8 cellular contexts compared by ENCODE assay signal in the genomic region with DNA sequence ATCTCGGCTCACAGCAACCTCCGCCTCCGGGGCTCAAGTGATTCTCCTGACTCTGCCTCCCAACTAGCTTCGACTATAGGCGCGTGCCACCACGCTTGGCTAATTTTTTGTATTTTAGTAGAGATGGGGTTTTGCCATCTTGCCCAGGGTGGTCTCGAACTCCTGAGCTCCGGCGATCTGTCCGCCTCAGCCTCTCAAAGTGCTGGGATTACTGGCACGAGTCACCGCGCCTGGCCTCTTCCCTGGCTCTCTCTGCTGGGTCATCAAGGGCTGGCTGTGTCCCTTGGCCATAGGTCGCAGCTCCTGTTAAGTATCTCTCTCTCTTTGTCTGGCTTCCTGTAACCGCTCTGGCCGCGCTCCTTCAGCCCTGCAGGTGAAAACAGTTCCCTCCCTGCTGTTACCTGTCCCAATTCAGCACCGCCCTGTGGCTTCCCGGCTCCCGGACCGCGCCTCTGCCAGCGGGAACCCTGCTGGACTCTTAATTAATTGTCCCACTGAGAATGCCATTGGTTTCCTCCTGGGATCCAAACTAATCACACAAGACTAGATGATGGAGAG. TPM values are rescaled to one million over a fixed set of nuclear protein-coding genes. Genes with fewer than 3 reads are reported as not detected.
DNase-seq lines count a peak whose midpoint lies in the region; ATAC-seq and TF ChIP-seq lines count a peak whose summit lies in the region.

No MANE protein-coding gene starts in this region.

- H3K4me3 ChIP-seq in right atrium auricular region (peak overlapping the region; percentile 76 to 85), skeletal muscle cell (ENCODE audit: low read depth, low read length) (peak overlapping the region; percentile 91)

- H3K27me3 Mint-ChIP-seq in T-helper 2 cell treated with Interferon-gamma antibody and Interleukin-4, amounts not matched to agents 5 μg/mL and 100 μg/mL, for 36 hours (ENCODE audit: low read depth): peaks cover 49% of the 10 kb centered on the region
- H3K27me3 Mint-ChIP-seq in activated T-cell treated with anti-CD3 and anti-CD28 coated beads, Interleukin-2, amount 50 U/mL, for 72 hours (ENCODE audit: low read depth): peaks cover 27% of the 10 kb centered on the region

- H3K36me3 Mint-ChIP-seq in T-helper 2 cell treated with Interferon-gamma antibody and Interleukin-4, amounts not matched to agents 5 μg/mL and 100 μg/mL, for 36 hours (ENCODE audit: low read depth): no peaks in the 10 kb centered on the region
- H3K36me3 Mint-ChIP-seq in activated T-cell treated with anti-CD3 and anti-CD28 coated beads, Interleukin-2, amount 50 U/mL, for 72 hours (ENCODE audit: insufficient read depth in 2 of 2): no peaks in the 10 kb centered on the region

- H3K4me1 ChIP-seq in right atrium auricular region: peaks cover 0 to 33% of the 10 kb centered on the region in 2 donors

- peak overlapping the region; percentile 7 for H3K27ac Mint-ChIP-seq in T-helper 2 cell treated with Interferon-gamma antibody and Interleukin-4, amounts not matched to agents 5 μg/mL and 100 μg/mL, for 36 hours
- H3K27ac Mint-ChIP-seq in activated T-cell treated with anti-CD3 and anti-CD28 coated beads, Interleukin-2, amount 50 U/mL, for 72 hours: no peak overlapping the region

- TF ChIP-seq CTCF in right atrium auricular region (IDR thresholded peaks at IDR 0.05): no peak

- H3K9me3 ChIP-seq in right atrium auricular region: no peaks in the 10 kb centered on the region

- no peak for DNase-seq in T-helper 2 cell treated with Interferon-gamma antibody and Interleukin-4, amounts not matched to agents 5 μg/mL and 100 μg/mL, for 36 hours (ENCODE audit: low spot score)
- DNase-seq in T-helper 2 cell (no peak), right atrium auricular region (ENCODE audit: low spot score) (no peak), skeletal muscle cell (ENCODE audit: low read depth) (no peak)
- DNase-seq in activated T-cell treated with anti-CD3 and anti-CD28 coated beads, Interleukin-2, amount 50 U/mL, for 72 hours: no peak

- no peaks in the 10 kb centered on the region for H3K27me3 ChIP-seq in right atrium auricular region

- no peaks in the 10 kb centered on the region for H3K9me3 Mint-ChIP-seq in T-helper 2 cell treated with Interferon-gamma antibody and Interleukin-4, amounts not matched to agents 5 μg/mL and 100 μg/mL, for 36 hours
- no peaks in the 10 kb centered on the region for H3K9me3 Mint-ChIP-seq in activated T-cell treated with anti-CD3 and anti-CD28 coated beads, Interleukin-2, amount 50 U/mL, for 72 hours

- H3K4me3 Mint-ChIP-seq in T-helper 2 cell treated with Interferon-gamma antibody and Interleukin-4, amounts not matched to agents 5 μg/mL and 100 μg/mL, for 36 hours: peak overlapping the region; percentile 85
- H3K4me3 Mint-ChIP-seq in activated T-cell treated with anti-CD3 and anti-CD28 coated beads, Interleukin-2, amount 50 U/mL, for 72 hours: peak overlapping the region; percentile 89 to 92

- no peaks in the 10 kb centered on the region for H3K36me3 ChIP-seq in right atrium auricular region

- no peak for ATAC-seq in activated T-cell treated with anti-CD3 and anti-CD28 coated beads, Interleukin-2, amount 50 U/mL, for 72 hours (replicated peaks in 1 of 2)
- ATAC-seq in HG02870 (IDR thresholded peaks at IDR 0.05; ENCODE audit: unreplicated experiment): no peak
- ATAC-seq in HG02840 (IDR thresholded peaks at IDR 0.05; ENCODE audit: low FRiP score, unreplicated experiment): no peak
- no peak for ATAC-seq in GM19324 (IDR thresholded peaks at IDR 0.05; ENCODE audit: low FRiP score, unreplicated experiment)

- peaks cover 11% of the 10 kb centered on the region for H3K4me1 Mint-ChIP-seq in T-helper 2 cell treated with Interferon-gamma antibody and Interleukin-4, amounts not matched to agents 5 μg/mL and 100 μg/mL, for 36 hours (ENCODE audit: low read depth)
- peaks cover 15% of the 10 kb centered on the region for H3K4me1 Mint-ChIP-seq in activated T-cell treated with anti-CD3 and anti-CD28 coated beads, Interleukin-2, amount 50 U/mL, for 72 hours (ENCODE audit: low read depth)

- peak overlapping the region; percentile 95 to 98 for H3K27ac ChIP-seq in right atrium auricular region

RNA-seq across cellular contexts. Expression of a gene that starts 1.3 kb away (rescaled TPM):
- total RNA-seq in activated T-cell treated with anti-CD3 and anti-CD28 coated beads, Interleukin-2, amount 50 U/mL, for 72 hours: 10 to 100 TPM; 16.9 to 18.5 TPM
- 1 to 10 TPM; 7.0 to 9.9 TPM for total RNA-seq in right atrium auricular region

RNA-seq across cellular contexts. Expression of a gene that starts 42.5 kb away (rescaled TPM):
- total RNA-seq in activated T-cell treated with anti-CD3 and anti-CD28 coated beads, Interleukin-2, amount 50 U/mL, for 72 hours: 1 to 10 TPM; 2.4 to 2.5 TPM
- not detected for total RNA-seq in right atrium auricular region
